Comparison of ENCODE assay signal across 1 cellular context in genomic region chr5:33297760-33298216, GRCh38.
TF ChIP-seq lines count a peak whose summit lies in the region.

No MANE protein-coding gene starts in this region.

TF ChIP-seq in HEK293, 187 proteins besides CTCF, POLR2A, EP300 and RAD21 (continued from another document):
- TF ChIP-seq ZNF148 (tag by site-specific recombination; IDR thresholded peaks at IDR 0.05; ENCODE audit: borderline replicate concordance) (no peak), ZSCAN4 (tag by site-specific recombination; IDR thresholded peaks at IDR 0.05) (no peak), OSR2 (tag by site-specific recombination; IDR thresholded peaks at IDR 0.05) (no peak)
